ENCODE assay signal across 20 cellular contexts in genomic region chr16:86998196-86999001, GRCh38.
"Had no signal": no experiment of that assay in that cellular context is flagged by ENCODE, and none has a peak within 500 bp of the region (broad histone marks: within the 10 kb centered on the region; RNA-seq: fewer than 3 reads in every experiment).

No MANE protein-coding gene starts in this region.

- H3K4me3 Mint-ChIP-seq: memory B cell; natural killer cell treated with Interleukin-12 subunit alpha and Interleukin-12 subunit beta and Interleukin-15 and Interleukin-18, amount 100 ng/mL, for 72 hours had no signal

- H3K4me1 Mint-ChIP-seq: memory B cell had no signal

- ATAC-seq: gastroesophageal sphincter; left cardiac atrium; lower lobe of right lung; natural killer cell treated with Interleukin-12 subunit alpha and Interleukin-12 subunit beta and Interleukin-15 and Interleukin-18, amount 100 ng/mL, for 72 hours had no signal

- H3K9me3 ChIP-seq: esophagus squamous epithelium, lower lobe of right lung, prostate gland, right lobe of liver had no signal

- H2AFZ ChIP-seq: parathyroid adenoma had no signal

- DNase-seq: effector memory CD4-positive, alpha-beta T cell; esophagus squamous epithelium; foreskin fibroblast; glutamatergic neuron; left cardiac atrium; left ventricle myocardium inferior; lower lobe of right lung; midbrain; retina; stimulated activated CD4-positive, alpha-beta T cell treated with anti-CD3 and anti-CD28 coated beads, Interleukin-2, amount 100 ng/mL, for 24 hours; stimulated activated CD4-positive, alpha-beta T cell treated with anti-CD3 and anti-CD28 coated beads, Interleukin-4, amount 100 ng/mL, for 4 hours; stimulated activated naive CD4-positive, alpha-beta T cell treated with Interleukin-2 at 50 U/mL for 16 hours; trophoblast cell had no signal

- H3K4me3 ChIP-seq: esophagus squamous epithelium, gastroesophageal sphincter, left ventricle myocardium inferior, lower lobe of right lung, prostate gland, right lobe of liver had no signal

- H3K9ac ChIP-seq: parathyroid adenoma had no signal

- H3K27ac ChIP-seq: esophagus squamous epithelium, gastroesophageal sphincter, left ventricle myocardium inferior, lower lobe of right lung, parathyroid adenoma, prostate gland, right lobe of liver had no signal

- FAIRE-seq: keratinocyte had no signal

- H3K27ac Mint-ChIP-seq: memory B cell; natural killer cell treated with Interleukin-12 subunit alpha and Interleukin-12 subunit beta and Interleukin-15 and Interleukin-18, amount 100 ng/mL, for 72 hours had no signal

- H3K4me1 ChIP-seq: esophagus squamous epithelium, gastroesophageal sphincter, lower lobe of right lung, parathyroid adenoma, prostate gland, right lobe of liver had no signal

- H3K27me3 ChIP-seq: right lobe of liver had no signal

- H3K36me3 ChIP-seq: esophagus squamous epithelium, gastroesophageal sphincter, left ventricle myocardium inferior, lower lobe of right lung, prostate gland, right lobe of liver had no signal

- H3K36me3 Mint-ChIP-seq: memory B cell; natural killer cell treated with Interleukin-12 subunit alpha and Interleukin-12 subunit beta and Interleukin-15 and Interleukin-18, amount 100 ng/mL, for 72 hours had no signal

- H3K79me2 ChIP-seq: parathyroid adenoma had no signal
